ENCODE assay signal across 1 cellular context in genomic region chr2:47226124-47227040, GRCh38.
TF ChIP-seq lines count a peak whose summit lies in the region.

No MANE protein-coding gene starts in this region.

TF ChIP-seq in A549, 52 proteins besides CTCF, POLR2A, EP300 and RAD21 (continued from another document):
- TF ChIP-seq E2F6 (IDR thresholded peaks at IDR 0.05; ENCODE audit: borderline replicate concordance, low read depth) (no peak), KDM1A (IDR thresholded peaks at IDR 0.05; ENCODE audit: low read depth) (no peak), NFE2L2 (conservative IDR thresholded peaks at IDR 0.05; ENCODE audit: low read length) (no peak), ZC3H11A (IDR thresholded peaks at IDR 0.05) (no peak), SREBF2 (IDR thresholded peaks at IDR 0.05) (no peak), JUN (IDR thresholded peaks at IDR 0.05) (no peak), USF2 (IDR thresholded peaks at IDR 0.05) (no peak), PHF8 (IDR thresholded peaks at IDR 0.05; ENCODE audit: borderline replicate concordance, low read depth) (no peak), TFCP2L1 (CRISPR knock-in tag; IDR thresholded peaks at IDR 0.05) (no peak), RNF2 (IDR thresholded peaks at IDR 0.05; ENCODE audit: borderline replicate concordance, low read depth) (no peak), BCL3 (IDR thresholded peaks at IDR 0.05) (no peak), SMC3 (IDR thresholded peaks at IDR 0.05) (no peak), ELK1 (IDR thresholded peaks at IDR 0.05; ENCODE audit: low read depth, low read length) (no peak), CBX2 (IDR thresholded peaks at IDR 0.05; ENCODE audit: borderline replicate concordance, low read depth) (no peak)
TF ChIP-seq in A549: peak in this region for 0.
